ENCODE assay signal across 13 cellular contexts in the genomic region with DNA sequence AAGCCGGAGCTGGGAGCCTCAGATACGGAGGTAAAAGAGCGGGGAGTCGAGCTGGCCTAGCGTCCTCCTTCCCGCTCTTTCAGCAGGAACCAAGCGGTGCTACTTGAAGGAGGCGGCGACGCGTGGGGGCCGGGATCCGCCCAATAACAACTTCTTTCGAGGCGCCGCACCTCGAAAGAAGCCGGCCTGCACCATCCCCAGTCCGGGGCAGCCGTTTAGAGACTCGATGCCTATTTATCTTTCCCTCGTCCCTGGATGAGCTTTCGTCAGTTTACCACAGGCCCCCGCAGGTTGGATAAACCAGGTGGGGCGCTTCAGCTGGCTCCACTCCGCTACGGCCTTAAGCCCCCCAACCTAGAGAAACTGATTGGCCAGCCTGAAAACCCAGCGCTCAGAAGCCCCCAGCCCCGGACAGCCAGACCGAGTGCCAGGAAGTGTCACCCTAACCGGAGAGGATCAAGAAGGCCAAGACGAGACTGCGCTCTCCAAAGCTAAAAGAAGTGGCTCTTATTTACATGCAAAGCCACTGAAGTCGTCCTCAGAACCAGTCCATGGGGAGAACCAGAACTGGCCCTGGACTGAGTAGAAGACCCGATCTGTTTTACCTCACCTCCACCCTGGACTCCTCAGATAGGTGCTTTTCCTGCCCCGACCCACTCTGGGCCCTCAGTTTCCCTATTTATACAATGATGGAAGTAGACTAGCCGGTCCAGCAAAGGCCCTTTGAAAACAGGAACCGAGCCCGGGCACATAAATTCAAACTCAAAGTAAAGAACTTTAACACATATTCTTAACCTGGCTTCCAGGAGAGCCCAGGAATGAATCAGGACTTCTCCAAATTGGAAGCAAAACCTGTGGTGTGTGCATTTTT. TPM values are rescaled to one million over a fixed set of nuclear protein-coding genes. Genes with fewer than 3 reads are reported as not detected.
DNase-seq lines count a peak whose midpoint lies in the region; ATAC-seq and TF ChIP-seq lines count a peak whose summit lies in the region.
"Had no signal": no experiment of that assay in that cellular context is flagged by ENCODE, and none has a peak within 500 bp of the region (broad histone marks: within the 10 kb centered on the region; RNA-seq: fewer than 3 reads in every experiment).

No MANE protein-coding gene starts in this region.

- H3K36me3 Mint-ChIP-seq in stimulated activated naive CD8-positive, alpha-beta T cell treated with anti-CD3 and anti-CD28 coated beads, Interleukin-15, Interleukin-2, amounts not matched to agents 100 ng/mL and 50 ng/mL, for 24 hours (ENCODE audit: low read depth): peaks cover 4% of the 10 kb centered on the region
- H3K36me3 Mint-ChIP-seq in activated B cell treated with CpG ODN at 0.5 μM for 24 hours (ENCODE audit: low read depth): no peaks in the 10 kb centered on the region

- peak overlapping the region; percentile 71 for H3K4me3 Mint-ChIP-seq in stimulated activated naive CD8-positive, alpha-beta T cell treated with anti-CD3 and anti-CD28 coated beads, Interleukin-15, Interleukin-2, amounts not matched to agents 100 ng/mL and 50 ng/mL, for 24 hours
- H3K4me3 Mint-ChIP-seq in activated B cell treated with CpG ODN at 0.5 μM for 24 hours: peak overlapping the region; percentile 72

- TF ChIP-seq CTCF in activated B cell treated with CpG ODN at 0.5 μM for 24 hours (IDR thresholded peaks at IDR 0.05): no peak

- ATAC-seq in stimulated activated naive CD8-positive, alpha-beta T cell treated with anti-CD3 and anti-CD28 coated beads, Interleukin-15, Interleukin-2, amounts not matched to agents 100 U/mL and 50 U/mL, for 24 hours: no peak
- no peak for ATAC-seq in activated B cell treated with CpG ODN at 0.5 μM for 24 hours (ENCODE audit: low read depth)
- ATAC-seq in GM18873 (IDR thresholded peaks at IDR 0.05; ENCODE audit: low FRiP score, unreplicated experiment): no peak
- ATAC-seq in GM18498 (IDR thresholded peaks at IDR 0.05; ENCODE audit: unreplicated experiment): no peak
- ATAC-seq: sciatic nerve had no signal

- DNase-seq in stimulated activated naive CD8-positive, alpha-beta T cell treated with anti-CD3 and anti-CD28 coated beads, Interleukin-15, Interleukin-2, amounts not matched to agents 100 U/mL and 50 U/mL, for 24 hours: no peak
- DNase-seq in activated B cell treated with CpG ODN at 0.5 μM for 24 hours (no peak), left kidney (ENCODE audit: low read depth, low spot score) (peak; percentile 18), iPS-NIHi7 (ENCODE audit: extremely low spot score) (no peak)
- DNase-seq: activated gamma-delta T cell, NCI-H1417, T1000 had no signal

- peaks cover 85% of the 10 kb centered on the region for H3K27me3 Mint-ChIP-seq in stimulated activated naive CD8-positive, alpha-beta T cell treated with anti-CD3 and anti-CD28 coated beads, Interleukin-15, Interleukin-2, amounts not matched to agents 100 ng/mL and 50 ng/mL, for 24 hours
- peaks cover 72% of the 10 kb centered on the region for H3K27me3 Mint-ChIP-seq in activated B cell treated with CpG ODN at 0.5 μM for 24 hours

- no peak overlapping the region for H3K27ac Mint-ChIP-seq in stimulated activated naive CD8-positive, alpha-beta T cell treated with anti-CD3 and anti-CD28 coated beads, Interleukin-15, Interleukin-2, amounts not matched to agents 100 ng/mL and 50 ng/mL, for 24 hours
- H3K27ac Mint-ChIP-seq in activated B cell treated with CpG ODN at 0.5 μM for 24 hours: no peak overlapping the region

- H3K9me3 Mint-ChIP-seq in stimulated activated naive CD8-positive, alpha-beta T cell treated with anti-CD3 and anti-CD28 coated beads, Interleukin-15, Interleukin-2, amounts not matched to agents 100 ng/mL and 50 ng/mL, for 24 hours: no peaks in the 10 kb centered on the region
- no peaks in the 10 kb centered on the region for H3K9me3 Mint-ChIP-seq in activated B cell treated with CpG ODN at 0.5 μM for 24 hours

- CTCF ChIA-PET in activated B cell treated with CpG ODN at 0.5 μM for 24 hours (lab: Charles Lee): interaction anchor here (1.4 kb wide), 1 partner anchor 9 kb away, joined by 5 read pairs; no protein-coding TSS in a partner anchor

- POLR2A ChIA-PET in activated B cell treated with CpG ODN at 0.5 μM for 24 hours (lab: Charles Lee): interaction anchor here (0.6 kb wide), 1 partner anchor 405 kb away, joined by 5 read pairs; no protein-coding TSS in a partner anchor

- intact Hi-C loops in activated B cell treated with CpG ODN at 0.5 μM for 24 hours (cut with micrococcal nuclease): loop anchor here (1.0 kb wide), 1 partner anchor 8 kb away; no protein-coding TSS in a partner anchor

- H3K4me1 Mint-ChIP-seq in stimulated activated naive CD8-positive, alpha-beta T cell treated with anti-CD3 and anti-CD28 coated beads, Interleukin-15, Interleukin-2, amounts not matched to agents 100 ng/mL and 50 ng/mL, for 24 hours (ENCODE audit: low read depth): peaks cover 54% of the 10 kb centered on the region
- peaks cover 60% of the 10 kb centered on the region for H3K4me1 Mint-ChIP-seq in activated B cell treated with CpG ODN at 0.5 μM for 24 hours

RNA-seq across cellular contexts. Expression of a gene that starts 1.4 kb away (rescaled TPM):
- not detected in 2 replicates for total RNA-seq in activated B cell treated with CpG ODN at 0.5 μM for 24 hours
- total RNA-seq: dermis microvascular lymphatic vessel endothelial cell, mesenteric fat pad, sciatic nerve had no signal

RNA-seq across cellular contexts. Expression of a gene that starts 30.8 kb away (rescaled TPM):
- total RNA-seq in activated B cell treated with CpG ODN at 0.5 μM for 24 hours: 26.4 and 28.9 TPM in 2 replicates
